In genomic region chr15:28913171-28913765, GRCh38 we compare ENCODE assay signal across 18 cellular contexts. TPM values are rescaled to one million over a fixed set of nuclear protein-coding genes. Genes with fewer than 3 reads are reported as not detected.
DNase-seq lines count a peak whose midpoint lies in the region; ATAC-seq, FAIRE-seq and TF ChIP-seq lines count a peak whose summit lies in the region.
"Had no signal": no experiment of that assay in that cellular context is flagged by ENCODE, and none has a peak within 500 bp of the region (broad histone marks: within the 10 kb centered on the region; RNA-seq: fewer than 3 reads in every experiment).

No MANE protein-coding gene starts in this region.

- no peaks in the 10 kb centered on the region for H4K20me1 ChIP-seq in K562 (replicated peaks; ENCODE audit: control insufficient read depth, insufficient read depth, low read length)

- H3K9ac ChIP-seq in K562 (ENCODE audit: insufficient read depth in 1 of 2, low read depth in 2 of 2, low read length in 2 of 2): peak overlapping the region; percentile 7 to 46; a peak in 2 of 4 replicates

- no peaks in the 10 kb centered on the region for H3K9me3 ChIP-seq in A549
- H3K9me3 ChIP-seq in K562 (replicated peaks; ENCODE audit: control insufficient read depth, insufficient read depth, low read depth, low read length): no peaks in the 10 kb centered on the region
- H3K9me3 ChIP-seq in right lobe of liver: no peaks in the 10 kb centered on the region
- H3K9me3 ChIP-seq in transverse colon: no peaks in the 10 kb centered on the region
- H3K9me3 ChIP-seq: SJCRH30, vagina had no signal

- DNase-seq in A549 (ENCODE audit: low read depth in 1 of 2, low spot score in 1 of 2): peak; percentile 24 to 38
- no peak for DNase-seq in HFF-Myc (ENCODE audit: extremely low read depth, low read depth)
- DNase-seq in K562 (ENCODE audit: extremely low read depth in 1 of 4, low spot score in 3 of 4): no peak
- DNase-seq in right lobe of liver: peak in 1 of 3 donors; percentile 30
- DNase-seq in effector CD8-positive, alpha-beta T cell (lab: John Stamatoyannopoulos, UW): no peak
- no peak for DNase-seq in transverse colon
- no peak for DNase-seq in NK-92 (lab: John Stamatoyannopoulos, UW; ENCODE audit: unreplicated experiment)
- no peak for DNase-seq in NCI-H187 (lab: John Stamatoyannopoulos, UW)
- DNase-seq: activated naive CD4-positive, alpha-beta T cell treated with anti-CD3 and anti-CD28 coated beads, Interleukin-2, amount 10 ng/mL, durations not matched to agents 7 days and 5 days; DMS79 treated with DMSO at 0.1 percent for 48 hours; NCI-H1436 treated with DMSO at 0.1 percent for 48 hours; NCI-H774; SJCRH30; stimulated activated CD4-positive, alpha-beta T cell treated with anti-CD3 and anti-CD28 coated beads, Interleukin-2, amount 100 ng/mL, for 48 hours had no signal

- CTCF ChIA-PET in A549 (lab: Yijun Ruan, JAX): interaction anchor here (0.8 to 3.8 kb wide), 7 partner anchors 9 to 190 kb away, joined by 3 to 17 read pairs (median 4); no protein-coding TSS in a partner anchor
- CTCF ChIA-PET in K562 (lab: Yijun Ruan, JAX; ENCODE audit: low intra/inter-chr PET ratio): no interaction called here

- ATAC-seq in A549 (peak; percentile 41 to 78; a peak in 4 of 6 replicates), K562 (peak; percentile 21), right lobe of liver (peak in 3 of 4 donors; percentile 14 to 42 (median 40))

- POLR2A ChIA-PET in A549 (lab: Yijun Ruan, JAX) (interaction anchor here (0.6 kb wide), 1 partner anchor 55 kb away, joined by 5 read pairs; no protein-coding TSS in a partner anchor), K562 (lab: Yijun Ruan, JAX) (interaction anchor here (1.2 to 2.0 kb wide), 3 partner anchors 9 to 34 kb away, joined by 3 to 6 read pairs (median 4); no protein-coding TSS in a partner anchor)

- WGBS in A549 (ENCODE audit: missing lambda C conversion rate): 91% methylated on average over 9 of the region's 9 CpGs
- 82% methylated on average over 9 of the region's 9 CpGs for WGBS in K562 (ENCODE audit: insufficient coverage, low coverage, missing lambda C conversion rate)
- WGBS in right lobe of liver (ENCODE audit: insufficient coverage, low coverage, low lambda C conversion rate, missing lambda C conversion rate): 46% methylated on average over 2 of the region's 9 CpGs
- 89 to 100% methylated on average over 2 to 9 of the region's 9 CpGs for WGBS in transverse colon (ENCODE audit: low coverage in 1 of 2), 2 donors

- TF ChIP-seq RAD21 in A549 (conservative IDR thresholded peaks at IDR 0.05 in 1 of 2, IDR thresholded peaks at IDR 0.05 in 1 of 2): 0 out of 5 replicates have a peak, but pooled peaks of 1 of the 2 experiments have one; percentile 8
- TF ChIP-seq RAD21 in K562 (CRISPR knock-in tag; conservative IDR thresholded peaks at IDR 0.05 in 1 of 2, IDR thresholded peaks at IDR 0.05 in 1 of 2): peak in 1 of 2 experiments; percentile 39; a peak in 1 of 4 replicates

- TF ChIP-seq EP300 in A549 (IDR thresholded peaks at IDR 0.05): no peak
- TF ChIP-seq EP300 in K562 (IDR thresholded peaks at IDR 0.05; ENCODE audit: low read length): no peak
- TF ChIP-seq EP300 in transverse colon (IDR thresholded peaks at IDR 0.05; ENCODE audit: low read depth): no peak

- no peaks in the 10 kb centered on the region for H3K9me1 ChIP-seq in K562 (ENCODE audit: control insufficient read depth, insufficient read depth, low read length)

- in situ Hi-C loops in K562 (cut with MboI) (no loop called here), transverse colon (cut with MboI; ENCODE audit: low pct_ligation_motif_present in 1 of 4, low pct_unique_long_range_greater_than_20kb in 1 of 4, low sequenced_read_pairs in 3 of 4) (no loop called here)

- H3K4me2 ChIP-seq in A549 (no peak overlapping the region), K562 (ENCODE audit: insufficient read depth, low read length) (peak overlapping the region; percentile 54; the same call in 1 of the 2 replicates)

- peaks cover 77% of the 10 kb centered on the region for H3K79me2 ChIP-seq in K562 (ENCODE audit: control insufficient read depth, insufficient read depth, low read length)

- H3K4me3 ChIP-seq in A549: no peak overlapping the region
- H3K4me3 ChIP-seq in HFF-Myc (replicated peaks; ENCODE audit: low read depth, low read length): no peak overlapping the region
- H3K4me3 ChIP-seq in K562: no peak overlapping the region
- H3K4me3 ChIP-seq in right lobe of liver: no peak overlapping the region
- H3K4me3 ChIP-seq in transverse colon: no peak overlapping the region
- H3K4me3 ChIP-seq: SJCRH30, vagina had no signal

- 0 out of 3 replicates have a peak, but pooled peaks cover 3% of the 10 kb centered on the region for H3K4me1 ChIP-seq in A549
- H3K4me1 ChIP-seq in K562 (replicated peaks in 1 of 2; ENCODE audit: control insufficient read depth in 2 of 2, insufficient read depth in 2 of 2, low read length in 2 of 2): peaks cover 57 to 62% of the 10 kb centered on the region in 2 experiments
- H3K4me1 ChIP-seq in right lobe of liver: no peaks in the 10 kb centered on the region
- no peaks in the 10 kb centered on the region for H3K4me1 ChIP-seq in transverse colon
- H3K4me1 ChIP-seq: SJCRH30, vagina had no signal

- TF ChIP-seq CTCF in A549 (IDR thresholded peaks at IDR 0.05) (no peak), HFF-Myc (IDR thresholded peaks at IDR 0.05; ENCODE audit: low read depth, low read length, missing control alignments) (peak; percentile 20), K562 (IDR thresholded peaks at IDR 0.05 in 2 of 3, conservative IDR thresholded peaks at IDR 0.05 in 1 of 3; ENCODE audit: insufficient read depth in 2 of 3, low read depth in 1 of 3, low read length in 3 of 3) (peak; percentile 11 to 25 (median 22); a peak in 1 of 6 replicates), right lobe of liver (IDR thresholded peaks at IDR 0.05) (no peak), transverse colon (IDR thresholded peaks at IDR 0.05) (no peak)

- H3K27ac ChIP-seq in A549: no peak overlapping the region
- peak overlapping the region; percentile 76; the same call in 1 of the 3 replicates for H3K27ac ChIP-seq in K562 (ENCODE audit: extremely low read depth, low read depth, low read length)
- H3K27ac ChIP-seq in right lobe of liver: no peak overlapping the region
- no peak overlapping the region for H3K27ac ChIP-seq in transverse colon
- H3K27ac ChIP-seq: SJCRH30, vagina had no signal

- H2AFZ ChIP-seq in K562 (ENCODE audit: low read depth, low read length): no peak overlapping the region

- H3K36me3 ChIP-seq in K562 (ENCODE audit: control insufficient read depth, insufficient read depth, low read length): peaks cover 10% of the 10 kb centered on the region
- no peaks in the 10 kb centered on the region for H3K36me3 ChIP-seq in right lobe of liver
- H3K36me3 ChIP-seq in transverse colon: no peaks in the 10 kb centered on the region
- H3K36me3 ChIP-seq: SJCRH30, vagina had no signal

- intact Hi-C loops in K562 (cut with micrococcal nuclease) (loop anchor here (5.0 kb wide), 2 partner anchors 44 to 81 kb away; no protein-coding TSS in a partner anchor), right lobe of liver (cut with DNase I) (no loop called here), transverse colon (cut with DNase I; ENCODE audit: low total_unique reads) (loop anchor here (1.0 kb wide), 1 partner anchor 78 kb away; no protein-coding TSS in a partner anchor)

- no peak for TF ChIP-seq POLR2A in A549 (IDR thresholded peaks at IDR 0.05; ENCODE audit: low read length)
- no peak for TF ChIP-seq POLR2A in K562 (conservative IDR thresholded peaks at IDR 0.05)
- no peak for TF ChIP-seq POLR2A in right lobe of liver (IDR thresholded peaks at IDR 0.05)
- no peak for TF ChIP-seq POLR2A in transverse colon (IDR thresholded peaks at IDR 0.05)

- no TSS peak for BruUV-seq in K562 (replicated peaks; lab: Mats Ljungman, UMichigan)

- no peaks in the 10 kb centered on the region for H3K27me3 ChIP-seq in K562 (ENCODE audit: control insufficient read depth in 2 of 2, insufficient read depth in 2 of 2, low read length in 2 of 2)
- H3K27me3 ChIP-seq in right lobe of liver: no peaks in the 10 kb centered on the region
- H3K27me3 ChIP-seq in transverse colon: no peaks in the 10 kb centered on the region
- H3K27me3 ChIP-seq: SJCRH30, vagina had no signal

- FAIRE-seq in A549 (lab: Jason Lieb, UNC) (no peak), K562 (lab: Jason Lieb, UNC) (no peak)
- FAIRE-seq: colon, TTC549 had no signal

TF ChIP-seq in K562, 482 proteins besides CTCF, POLR2A, EP300 and RAD21 (continues in another document):
- TF ChIP-seq RBFOX2 (IDR thresholded peaks at IDR 0.05; ENCODE audit: low read depth, low read length) (0 out of 2 replicates have a peak, but pooled peaks have one; percentile 26), PCBP1 (IDR thresholded peaks at IDR 0.05; ENCODE audit: low read depth, low read length, poor library complexity, severe bottlenecking) (no peak)

RNA-seq across cellular contexts. Expression of gene APBA2, which starts 27.5 kb away (rescaled TPM):
- polyA plus RNA-seq in A549 (2011; rRNA removed) (10.9 and 11.4 TPM in 2 replicates), A549 (2017; fragmentation: RNase III; extraction: RNeasy Plus Mini Kit Qiagen cat#74134 plus additional on column Dnase treatment) (12.2 to 14.6 TPM (median 12.6 TPM) in 3 replicates), K562 (2011; rRNA removed) (27.8 and 36.1 TPM in 2 replicates), K562 (2014; fragmentation: Illumina TruSeq; extraction: Trizol) (17.1 and 25.2 TPM in 2 replicates), K562 (2014; fragmentation: Nextera tagmentation; extraction: Ambion mirVana) (under 1 TPM; 0.24 to 0.35 TPM), K562 (2014; rRNA removed) (30.7 and 37.1 TPM in 2 replicates)
- 17.6 and 19.7 TPM in 2 replicates for polyA plus RNA-seq in A549 (2012; cell fraction: cytosol; rRNA removed)
- 28.2 and 29.7 TPM in 2 replicates for polyA plus RNA-seq in A549 (2012; cell fraction: nucleus; rRNA removed)
- polyA minus RNA-seq in A549 (2011; rRNA and poly(A)+ RNA removed): 13.4 and 16.5 TPM in 2 replicates
- total RNA-seq in K562 (2011; cell fraction: chromatin; rRNA removed; ENCODE audit: low replicate concordance): 105 and 234 TPM in 2 replicates
- 91.2 and 97.2 TPM in 2 replicates for total RNA-seq in K562 (2011; cell fraction: nucleolus; rRNA removed)
- 85.9 and 89.9 TPM in 2 replicates for total RNA-seq in K562 (2011; cell fraction: nucleoplasm; rRNA removed)
- total RNA-seq in K562 (2014; rRNA removed) (40.9 and 46.5 TPM in 2 replicates), K562 (2014; rRNA removed; fragmentation: Illumina TruSeq; extraction: Trizol) (10.4 and 13.6 TPM in 2 replicates), K562 (2015; rRNA removed; fragmentation: Illumina TruSeq; extraction: Trizol) (25.2 and 26.2 TPM in 2 replicates), K562 (2021) (30.8 and 32.5 TPM in 2 replicates), right lobe of liver (under 1 TPM; 0.51 to 0.75 (median 0.69) TPM), transverse colon (1 to 10 TPM; 1.6 to 8.2 (median 2.5) TPM)
- polyA plus RNA-seq in K562 (2011; cell fraction: cytosol; rRNA removed): 27.5 and 45.8 TPM in 2 replicates
- polyA plus RNA-seq in K562 (2011; cell fraction: nucleus; rRNA removed): 70.5 and 109 TPM in 2 replicates
- 25.0 and 39.9 TPM in 2 replicates for polyA plus RNA-seq in K562 (2012)
- 21.7 and 35.1 TPM in 2 replicates for polyA minus RNA-seq in K562 (2011; rRNA and poly(A)+ RNA removed)
- 28.8 and 31.9 TPM in 2 replicates for polyA minus RNA-seq in K562 (2011; cell fraction: cytosol; rRNA and poly(A)+ RNA removed)
- 25.7 and 46.8 TPM in 2 replicates for polyA minus RNA-seq in K562 (2011; cell fraction: nucleus; rRNA and poly(A)+ RNA removed)
- total RNA-seq: B cell had no signal

Comparison
In these comparisons a context has a peak if more than half of its experiments do, and no peak if none do; other contexts are left out.
1. DNase-seq: peak in A549 (2 of 2); none in HFF-Myc (single experiment), K562 (0 of 4), effector CD8-positive, alpha-beta T cell (single experiment), transverse colon (single experiment), NK-92 (single experiment) and NCI-H187 (0 of 2).
2. CTCF ChIP-seq: peak in HFF-Myc (single experiment) and K562 (3 of 3); none in A549 (single experiment), right lobe of liver (0 of 4) and transverse colon (0 of 5).
3. intact Hi-C loops: an anchor here in K562 (5.0 kb wide) and transverse colon (1.0 kb wide); none called in right lobe of liver.
4. Of the 35 proteins assayed by ChIP-seq in both K562 and A549: peak only in K562: CTCF; only in A549: none; in both: none; in neither: 33; mixed calls (peak in some experiments, not most) for 1.
5. Peak in every context shown above with its lines, with median percentiles within 50 percentile points of each other: ATAC-seq.